Comparison of ENCODE assay signal across 8 cellular contexts in genomic region chr7:135664046-135664589, GRCh38. TPM values are rescaled to one million over a fixed set of nuclear protein-coding genes. Genes with fewer than 3 reads are reported as not detected.
DNase-seq lines count a peak whose midpoint lies in the region; ATAC-seq, FAIRE-seq and TF ChIP-seq lines count a peak whose summit lies in the region.

No MANE protein-coding gene starts in this region.

- H2AFZ ChIP-seq in GM12878 (ENCODE audit: control insufficient read depth, low read depth, low read length), result no peak overlapping the region

- H3K36me3 Mint-ChIP-seq in neural crest cell (ENCODE audit: low read depth), result peaks cover 9% of the 10 kb centered on the region

- ATAC-seq in GM12878 (no peak), mucosa of descending colon (no peak)

- H3K9ac ChIP-seq in GM12878 (ENCODE audit: control insufficient read depth, insufficient read depth, low read length), result no peak overlapping the region

- CTCF ChIA-PET in GM12878 (lab: Yijun Ruan, JAX), result interaction anchor here (0.7 to 10.3 kb wide), 4 partner anchors 9 to 404 kb away, joined by 4 to 89 read pairs (median 40); no protein-coding TSS in a partner anchor

- no peak for TF ChIP-seq EP300 in GM12878 (IDR thresholded peaks at IDR 0.05; ENCODE audit: borderline replicate concordance in 1 of 2, control insufficient read depth in 1 of 2, low read depth in 2 of 2, low read length in 2 of 2)

- SMC1A ChIA-PET in GM12878 (lab: Charles Lee; ENCODE audit: uncharacterized antibody, unreplicated experiment), result interaction anchor here (0.7 to 1.1 kb wide), 4 partner anchors 10 to 308 kb away, joined by 3 to 5 read pairs (median 3); no protein-coding TSS in a partner anchor

- H4K20me1 ChIP-seq in DOHH2 (ENCODE audit: control insufficient read depth, insufficient read depth, low read depth, low read length) (no peaks in the 10 kb centered on the region), GM12878 (ENCODE audit: control insufficient read depth, insufficient read depth) (no peaks in the 10 kb centered on the region)

- peaks cover 37% of the 10 kb centered on the region for H3K4me1 Mint-ChIP-seq in neural crest cell

- intact Hi-C loops in GM12878 (cut with micrococcal nuclease; ENCODE audit: unreplicated experiment), result loop anchor here (5.0 to 10.0 kb wide), 2 partner anchors 152 to 311 kb away; partner anchors contain the start of genes CNOT4 and MTPN
- intact Hi-C loops in mucosa of descending colon (cut with DNase I, micrococcal nuclease), result no loop called here

- H3K27me3 Mint-ChIP-seq in neural crest cell (ENCODE audit: low read depth), result no peaks in the 10 kb centered on the region

- peak overlapping the region; percentile 96 for H3K4me3 Mint-ChIP-seq in neural crest cell

- H3K4me3 ChIP-seq in DOHH2 (ENCODE audit: low read length) (0 out of 2 replicates have a peak overlapping the region, but pooled peaks have one; percentile 84), GM12878 (peak overlapping the region; percentile 100; the same call in 1 of the 2 replicates), mucosa of descending colon (no peak overlapping the region)

- no peak for FAIRE-seq in GM12878 (lab: Jason Lieb, UNC)

- in situ Hi-C loops in GM12878 (cut with MboI), result loop anchor here (10.0 kb wide), 1 partner anchor 311 kb away; the partner anchor contains the start of gene MTPN

- H3K9me3 Mint-ChIP-seq in neural crest cell, result peaks cover 3% of the 10 kb centered on the region

- POLR2A ChIA-PET in GM12878 (lab: Charles Lee), result interaction anchor here (0.7 to 3.6 kb wide), 2 partner anchors 8 to 390 kb away, joined by 5 to 17 read pairs; no protein-coding TSS in a partner anchor

- H3K27ac ChIP-seq in DOHH2 (ENCODE audit: low read depth, low read length) (no peak overlapping the region), GM12878 (ENCODE audit: control insufficient read depth, insufficient read depth) (no peak overlapping the region)

- WGBS in GM12878 (ENCODE audit: insufficient coverage, insufficient replicate concordance, low lambda C conversion rate, missing lambda C conversion rate), result 62% methylated on average over 3 of the region's 3 CpGs

- no peaks in the 10 kb centered on the region for H3F3A ChIP-seq in DOHH2 (ENCODE audit: control insufficient read depth, insufficient read depth)

- H3K27me3 ChIP-seq in DOHH2 (ENCODE audit: control insufficient read depth, low read length) (no peaks in the 10 kb centered on the region), GM12878 (replicated peaks in 1 of 2; ENCODE audit: control insufficient read depth in 2 of 2, insufficient read depth in 2 of 2, low read length in 1 of 2) (no peaks in the 10 kb centered on the region)

- TF ChIP-seq RAD21 in GM12878 (IDR thresholded peaks at IDR 0.05; ENCODE audit: insufficient read depth, low read depth, low read length), result no peak

- peaks cover 4% of the 10 kb centered on the region; the same call in 1 of the 2 replicates for H3K9me3 ChIP-seq in DOHH2 (ENCODE audit: control insufficient read depth, insufficient read depth, low read length)
- no peaks in the 10 kb centered on the region; the same call in 2 of the 3 replicates for H3K9me3 ChIP-seq in GM12878 (replicated peaks; ENCODE audit: control insufficient read depth, insufficient read depth, low read length)
- no peaks in the 10 kb centered on the region for H3K9me3 ChIP-seq in mucosa of descending colon

- no peak for TF ChIP-seq CTCF in DOHH2 (IDR thresholded peaks at IDR 0.05; ENCODE audit: low read depth, low read length, poor library complexity, severe bottlenecking)
- no peak for TF ChIP-seq CTCF in GM12878 (IDR thresholded peaks at IDR 0.05 in 2 of 3, conservative IDR thresholded peaks at IDR 0.05 in 1 of 3; ENCODE audit: control insufficient read depth in 2 of 3, extremely low read depth in 1 of 3, insufficient read depth in 1 of 3, low read depth in 3 of 3, low read length in 3 of 3)
- no peak for TF ChIP-seq CTCF in neural crest cell (conservative IDR thresholded peaks at IDR 0.05)
- no peak for TF ChIP-seq CTCF in mucosa of descending colon (IDR thresholded peaks at IDR 0.05)

- H3K4me1 ChIP-seq in DOHH2 (ENCODE audit: control insufficient read depth, low read length) (peaks cover 19% of the 10 kb centered on the region), GM12878 (ENCODE audit: control insufficient read depth, insufficient read depth, low read length) (peaks cover 2% of the 10 kb centered on the region; the same call in 1 of the 2 replicates), mucosa of descending colon (ENCODE audit: low read depth) (peaks cover 10% of the 10 kb centered on the region)

- H3K36me3 ChIP-seq in DOHH2 (ENCODE audit: control insufficient read depth, low read length), result peaks cover 9% of the 10 kb centered on the region
- H3K36me3 ChIP-seq in GM12878 (ENCODE audit: control insufficient read depth in 2 of 2, insufficient read depth in 2 of 2, low read length in 1 of 2), result no peaks in the 10 kb centered on the region; a peak in 1 of 4 replicates
- no peaks in the 10 kb centered on the region for H3K36me3 ChIP-seq in mucosa of descending colon (ENCODE audit: low read depth)

- H3K79me2 ChIP-seq in DOHH2 (ENCODE audit: control insufficient read depth, low read length) (peaks cover 63% of the 10 kb centered on the region), GM12878 (ENCODE audit: control insufficient read depth, insufficient read depth, low read length) (peaks cover 29% of the 10 kb centered on the region)

- no peak for TF ChIP-seq POLR2A in GM12878 (IDR thresholded peaks at IDR 0.05; ENCODE audit: low read depth, low read length)

- no peaks in the 10 kb centered on the region for H3K9me2 ChIP-seq in DOHH2 (replicated peaks; ENCODE audit: control insufficient read depth, low read length)

- H3K4me2 ChIP-seq in DOHH2 (ENCODE audit: low read length) (peak overlapping the region; percentile 68), GM12878 (ENCODE audit: control insufficient read depth, insufficient read depth) (peak overlapping the region; percentile 73)

- DNase-seq in NCI-H82 treated with DMSO at 0.1 percent for 48 hours (lab: John Stamatoyannopoulos, UW; ENCODE audit: unreplicated experiment), result peak; percentile 91
- no peak for DNase-seq in GM12878 (ENCODE audit: low read depth, low spot score)
- DNase-seq in neural crest cell (ENCODE audit: low read depth, low spot score), result no peak
- DNase-seq in mucosa of descending colon, result no peak
- no peak for DNase-seq in glomerular visceral epithelial cell (ENCODE audit: extremely low spot score)
- no peak for DNase-seq in midbrain (lab: John Stamatoyannopoulos, UW)
- DNase-seq in kidney tubule cell (ENCODE audit: low spot score), result no peak

- RAD21 ChIA-PET in GM12878 (lab: Charles Lee; ENCODE audit: unreplicated experiment), result interaction anchor here (0.6 kb wide), 1 partner anchor 230 kb away, joined by 3 read pairs; no protein-coding TSS in a partner anchor

- BruUV-seq in GM12878 (replicated peaks; lab: Mats Ljungman, UMichigan), result no TSS peak

- H3K27ac Mint-ChIP-seq in neural crest cell (ENCODE audit: unreplicated experiment), result peak overlapping the region; percentile 13

TF ChIP-seq in GM12878, 131 proteins besides CTCF, POLR2A, EP300 and RAD21 (continues in another document):
- TF ChIP-seq BCLAF1 (IDR thresholded peaks at IDR 0.05) (no peak), TAF1 (IDR thresholded peaks at IDR 0.05; ENCODE audit: borderline replicate concordance, low read depth, low read length) (no peak)

RNA-seq across cellular contexts. Expression of gene STMP1, which starts 1.8 kb away (rescaled TPM):
- total RNA-seq in GM12878 (2013; cell fraction: nucleolus; rRNA removed), result 25.6 and 29.1 TPM in 2 replicates
- total RNA-seq in GM12878 (2014; rRNA removed) (8.0 and 9.3 TPM in 2 replicates), GM12878 (2014; rRNA removed; fragmentation: Illumina TruSeq; extraction: Trizol) (15.4 and 18.2 TPM in 2 replicates), GM12878 (2021) (21.7 and 23.7 TPM in 2 replicates), neural crest cell (58.9 and 62.2 TPM in 2 replicates), mucosa of descending colon (10 to 100 TPM; 23.5 to 28.5 (median 24.9) TPM)
- polyA plus RNA-seq in GM12878 (2011; ENCODE audit: low read depth), result 17.8 TPM
- polyA plus RNA-seq in GM12878 (2011; rRNA removed) (23.8 and 33.3 TPM in 2 replicates), GM12878 (2014; fragmentation: Illumina TruSeq; extraction: Trizol) (25.7 and 34.3 TPM in 2 replicates), GM12878 (2014; fragmentation: Nextera tagmentation; extraction: Ambion mirVana) (10 to 100 TPM; 63.3 to 79.9 TPM), GM12878 (2014; rRNA removed) (12.0 and 15.7 TPM in 2 replicates), GM12878 (2016; fragmentation: Nextera tagmentation; extraction: Ambion mirVana) (10 to 100 TPM; 62.1 to 62.6 TPM)
- polyA plus RNA-seq in GM12878 (2011; cell fraction: cytosol; rRNA removed), result 9.0 and 14.7 TPM in 2 replicates
- 6.0 and 6.6 TPM in 2 replicates for polyA plus RNA-seq in GM12878 (2011; cell fraction: nucleus; rRNA removed)
- polyA plus RNA-seq in GM12878 (2012), result 22.1 and 23.0 TPM in 2 replicates
- 9.8 and 11.2 TPM in 2 replicates for polyA minus RNA-seq in GM12878 (2011; rRNA and poly(A)+ RNA removed)
- 4.7 and 6.0 TPM in 2 replicates for polyA minus RNA-seq in GM12878 (2011; cell fraction: cytosol; rRNA and poly(A)+ RNA removed)
- polyA minus RNA-seq in GM12878 (2011; cell fraction: nucleus; rRNA and poly(A)+ RNA removed), result 7.9 and 15.0 TPM in 2 replicates
